8 cellular contexts compared by ENCODE assay signal in genomic region chr10:18658301-18658991, GRCh38. TPM values are rescaled to one million over a fixed set of nuclear protein-coding genes. Genes with fewer than 3 reads are reported as not detected.
DNase-seq lines count a peak whose midpoint lies in the region; FAIRE-seq and TF ChIP-seq lines count a peak whose summit lies in the region.

No MANE protein-coding gene starts in this region.

- H3K27ac ChIP-seq in iPS-18a (ENCODE audit: low read length): peak overlapping the region; percentile 87
- peak overlapping the region; percentile 96 for H3K27ac ChIP-seq in smooth muscle cell (ENCODE audit: low read depth)

- FAIRE-seq in GM19239 (lab: Jason Lieb, UNC): peak; percentile 90

- H3K79me2 ChIP-seq in smooth muscle cell (ENCODE audit: low read depth): peaks cover 46% of the 10 kb centered on the region

- H4K20me1 ChIP-seq in smooth muscle cell (ENCODE audit: low read depth): peaks cover 35% of the 10 kb centered on the region

- H3K4me3 ChIP-seq in LNCaP clone FGC (ENCODE audit: low read depth, low read length) (peak overlapping the region; percentile 91), iPS-18a (ENCODE audit: low read length) (peak overlapping the region; percentile 99), smooth muscle cell (peak overlapping the region; percentile 93)

- TF ChIP-seq CTCF in LNCaP clone FGC (IDR thresholded peaks at IDR 0.05; ENCODE audit: control insufficient read depth, extremely low read depth, insufficient read depth) (no peak), smooth muscle cell (IDR thresholded peaks at IDR 0.05; ENCODE audit: borderline replicate concordance, insufficient read depth, poor library complexity, severe bottlenecking) (no peak)

- H3K4me2 ChIP-seq in smooth muscle cell: peak overlapping the region; percentile 87

- H3K4me1 ChIP-seq in iPS-18a (ENCODE audit: control insufficient read depth, low read depth, low read length) (peaks cover 21% of the 10 kb centered on the region), smooth muscle cell (ENCODE audit: low read depth) (peaks cover 20% of the 10 kb centered on the region)

- 38% methylated on average over 20 of the region's 20 CpGs for WGBS in smooth muscle cell (ENCODE audit: low lambda C conversion rate)

- H3K36me3 ChIP-seq in iPS-18a (ENCODE audit: control insufficient read depth, low read depth, low read length) (peaks cover 4% of the 10 kb centered on the region), smooth muscle cell (ENCODE audit: low read depth) (no peaks in the 10 kb centered on the region)

- DNase-seq in CD1c-positive myeloid dendritic cell (ENCODE audit: extremely low spot score) (peak; percentile 34), GM19239 (ENCODE audit: insufficient read length, low spot score) (peak; percentile 13), LNCaP clone FGC (ENCODE audit: low read depth) (no peak), amniotic epithelial cell (ENCODE audit: low read depth) (peak; percentile 72), smooth muscle cell (lab: John Stamatoyannopoulos, UW; ENCODE audit: unreplicated experiment) (no peak), DMS153 (lab: John Stamatoyannopoulos, UW) (no peak), NCI-H524 treated with DMSO at 0.1 percent for 48 hours (lab: John Stamatoyannopoulos, UW) (no peak)

- no peak overlapping the region for H2AFZ ChIP-seq in smooth muscle cell (ENCODE audit: low read depth)

- H3K9ac ChIP-seq in iPS-18a (ENCODE audit: low read length) (peak overlapping the region; percentile 97), smooth muscle cell (ENCODE audit: low read depth) (peak overlapping the region; percentile 95)

- no peaks in the 10 kb centered on the region for H3F3A ChIP-seq in smooth muscle cell (ENCODE audit: low read depth)

- H3K27me3 ChIP-seq in iPS-18a (ENCODE audit: control insufficient read depth, insufficient read depth, low read length) (no peaks in the 10 kb centered on the region), smooth muscle cell (ENCODE audit: low read depth) (no peaks in the 10 kb centered on the region)

- H3K9me3 ChIP-seq in iPS-18a (ENCODE audit: control insufficient read depth, low read depth, low read length) (no peaks in the 10 kb centered on the region), smooth muscle cell (replicated peaks; ENCODE audit: low read depth) (no peaks in the 10 kb centered on the region)

RNA-seq across cellular contexts. Expression of gene ARL5B, which starts 0.8 kb away (rescaled TPM):
- 80.9 and 98.4 TPM in 2 replicates for total RNA-seq in smooth muscle cell
- polyA plus RNA-seq in smooth muscle cell: 12.9 and 15.4 TPM in 2 replicates

RNA-seq across cellular contexts. Expression of gene NSUN6, which starts 7.1 kb away (rescaled TPM):
- total RNA-seq in smooth muscle cell: 6.1 and 11.8 TPM in 2 replicates
- 7.2 and 9.5 TPM in 2 replicates for polyA plus RNA-seq in smooth muscle cell

Comparison
In these comparisons a context has a peak if more than half of its experiments do, and no peak if none do; other contexts are left out.
1. DNase-seq: peak in CD1c-positive myeloid dendritic cell (single experiment), GM19239 (single experiment) and amniotic epithelial cell (single experiment); none in LNCaP clone FGC (single experiment), smooth muscle cell (single experiment), DMS153 (single experiment) and NCI-H524 treated with DMSO at 0.1 percent for 48 hours (single experiment).
2. Peak in every context shown above with its lines, with median percentiles within 50 percentile points of each other: H3K4me3 ChIP-seq.